Comparison of ENCODE assay signal across 8 cellular contexts in genomic region chr2:236507393-236508085, GRCh38.
DNase-seq lines count a peak whose midpoint lies in the region; TF ChIP-seq lines count a peak whose summit lies in the region.

No MANE protein-coding gene starts in this region.

- peaks cover 0 to 4% of the 10 kb centered on the region in 2 donors for H3K27me3 ChIP-seq in muscle layer of colon (ENCODE audit: control insufficient read depth in 1 of 2, insufficient read depth in 2 of 2, low read length in 2 of 2)

- H3K4me3 ChIP-seq in muscle layer of colon (ENCODE audit: low read depth in 1 of 2, low read length in 2 of 2), result peak overlapping the region; percentile 10 to 50

- peaks cover 13% of the 10 kb centered on the region for H3K36me3 Mint-ChIP-seq in endothelial cell (ENCODE audit: low read depth, unreplicated experiment)

- no peak overlapping the region for H3K9ac ChIP-seq in muscle layer of colon (ENCODE audit: low read length)

- H3K9me3 Mint-ChIP-seq in endothelial cell (ENCODE audit: unreplicated experiment), result no peaks in the 10 kb centered on the region

- H3K27ac Mint-ChIP-seq in endothelial cell (ENCODE audit: unreplicated experiment), result peak overlapping the region; percentile 44

- H3K27ac ChIP-seq in muscle layer of colon (ENCODE audit: low read depth, low read length), result no peak overlapping the region

- H3K27me3 Mint-ChIP-seq in endothelial cell (ENCODE audit: unreplicated experiment), result peaks cover 5% of the 10 kb centered on the region

- peaks cover 22% of the 10 kb centered on the region for H3K4me1 Mint-ChIP-seq in endothelial cell (ENCODE audit: unreplicated experiment)

- H3K4me1 ChIP-seq in muscle layer of colon (ENCODE audit: insufficient read depth, low read length), result no peaks in the 10 kb centered on the region

- TF ChIP-seq CTCF in GM10266 (IDR thresholded peaks at IDR 0.05; ENCODE audit: control insufficient read depth, insufficient read depth, low read depth, missing control alignments) (no peak), endothelial cell (IDR thresholded peaks at IDR 0.05; ENCODE audit: unreplicated experiment) (no peak)

- H3K36me3 ChIP-seq in muscle layer of colon (ENCODE audit: insufficient read depth, low read length), result no peaks in the 10 kb centered on the region

- no peaks in the 10 kb centered on the region for H3K9me3 ChIP-seq in muscle layer of colon (ENCODE audit: low read length)

- DNase-seq in GM10266 (ENCODE audit: extremely low spot score) (peak; percentile 56), endothelial cell (ENCODE audit: low spot score) (peak; percentile 75), COLO829 (ENCODE audit: low spot score) (no peak), NCI-H2081 treated with DMSO at 0.1 percent for 48 hours (lab: John Stamatoyannopoulos, UW) (no peak), pons (ENCODE audit: low spot score) (no peak)
- peak in 2 of 3 experiments; percentile 24 to 30 for DNase-seq in activated CD8-positive, alpha-beta memory T cell treated with anti-CD3 and anti-CD28 coated beads for 48 hours (ENCODE audit: low read depth in 2 of 3, low spot score in 2 of 3)
- DNase-seq in stimulated activated CD8-positive, alpha-beta memory T cell treated with anti-CD3 and anti-CD28 coated beads, Interleukin-7, amount 100 ng/mL, for 24 hours (ENCODE audit: low read depth), result peak; percentile 25

- peak overlapping the region; percentile 90 for H3K4me3 Mint-ChIP-seq in endothelial cell (ENCODE audit: unreplicated experiment)

Comparison
In these comparisons a context has a peak if more than half of its experiments do, and no peak if none do; other contexts are left out.
1. DNase-seq: peak in GM10266 (single experiment), activated CD8-positive, alpha-beta memory T cell treated with anti-CD3 and anti-CD28 coated beads for 48 hours (2 of 3), endothelial cell (single experiment) and stimulated activated CD8-positive, alpha-beta memory T cell treated with anti-CD3 and anti-CD28 coated beads, Interleukin-7, amount 100 ng/mL, for 24 hours (single experiment); none in COLO829 (single experiment), NCI-H2081 treated with DMSO at 0.1 percent for 48 hours (single experiment) and pons (single experiment).